Comparison of ENCODE assay signal across 10 cellular contexts in the genomic region with DNA sequence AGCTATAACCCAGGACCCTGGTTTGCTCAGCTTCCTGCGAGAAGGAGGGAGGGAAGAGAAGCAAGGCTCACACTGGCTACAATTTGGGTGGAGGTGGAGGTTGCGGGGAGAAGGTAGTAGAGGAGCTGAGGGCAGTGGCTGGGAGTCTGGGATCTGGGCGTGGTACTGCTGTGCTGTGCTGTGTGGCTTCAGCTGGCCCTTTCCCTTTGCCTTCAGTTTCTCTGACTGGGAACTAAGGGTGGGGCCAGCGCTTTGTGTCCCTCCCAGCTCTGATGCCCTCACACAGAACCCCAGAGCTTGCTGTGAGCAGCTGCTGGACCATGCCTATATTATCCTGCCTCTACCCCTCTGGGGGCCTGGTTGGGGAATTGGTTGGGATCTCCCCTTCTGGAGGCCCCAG.
A peak's percentile ranks its signal among the peaks of the same experiment; 100 is the strongest.
DNase-seq lines count a peak whose midpoint lies in the region; ATAC-seq and TF ChIP-seq lines count a peak whose summit lies in the region.
"Had no signal": no experiment of that assay in that cellular context is flagged by ENCODE, and none has a peak within 500 bp of the region (broad histone marks: within the 10 kb centered on the region; RNA-seq: fewer than 3 reads in every experiment).

No MANE protein-coding gene starts in this region.

- POLR2A ChIA-PET in activated CD4-positive, alpha-beta T cell treated with anti-CD3 and anti-CD28 coated beads for 36 hours (lab: Charles Lee), result interaction anchor here (1.9 kb wide), 1 partner anchor 12 kb away, joined by 8 read pairs; no protein-coding TSS in a partner anchor

- H3K27ac ChIP-seq in stomach (peak overlapping the region; percentile 3 to 80 (median 65)), caudate nucleus (ENCODE audit: low read depth, low read length) (no peak overlapping the region), substantia nigra (ENCODE audit: low read depth, low read length, poor library complexity, severe bottlenecking) (no peak overlapping the region)

- peak overlapping the region; percentile 49 for H3K27ac Mint-ChIP-seq in activated CD4-positive, alpha-beta T cell treated with anti-CD3 and anti-CD28 coated beads for 36 hours
- H3K27ac Mint-ChIP-seq in activated naive CD8-positive, alpha-beta T cell treated with anti-CD3 and anti-CD28 coated beads, Interleukin-2, amount 50 U/mL, for 24 hours, result peak overlapping the region; percentile 91
- H3K27ac Mint-ChIP-seq in memory B cell, result peak overlapping the region; percentile 35

- H3K27me3 ChIP-seq in stomach, result no peaks in the 10 kb centered on the region

- no peaks in the 10 kb centered on the region for H3K9me3 ChIP-seq in stomach

- TF ChIP-seq EP300 in stomach (IDR thresholded peaks at IDR 0.05), result no peak

- H3K4me1 ChIP-seq in stomach, result peaks cover 47 to 90% (median 71%) of the 10 kb centered on the region in 4 donors

- H3K36me3 ChIP-seq in stomach, result peaks cover 6 to 33% (median 23%) of the 10 kb centered on the region in 4 donors

- no peak for DNase-seq in activated CD4-positive, alpha-beta T cell treated with anti-CD3 and anti-CD28 coated beads for 36 hours
- no peak for DNase-seq in activated CD4-positive, alpha-beta T cell treated with anti-CD3 and anti-CD28 coated beads for 1 hour
- no peak for DNase-seq in activated naive CD8-positive, alpha-beta T cell treated with anti-CD3 and anti-CD28 coated beads, Interleukin-2, amount 50 U/mL, for 24 hours
- no peak for DNase-seq in memory B cell (ENCODE audit: low spot score in 2 of 2)
- DNase-seq in stomach, result peak; percentile 42
- DNase-seq in caudate nucleus (lab: John Stamatoyannopoulos, UW), result no peak
- no peak for DNase-seq in NCI-H187 (lab: John Stamatoyannopoulos, UW)
- no peak for DNase-seq in substantia nigra (lab: John Stamatoyannopoulos, UW)
- DNase-seq: KG1 had no signal

- no peaks in the 10 kb centered on the region for H3K27me3 Mint-ChIP-seq in activated CD4-positive, alpha-beta T cell treated with anti-CD3 and anti-CD28 coated beads for 36 hours
- H3K27me3 Mint-ChIP-seq in activated naive CD8-positive, alpha-beta T cell treated with anti-CD3 and anti-CD28 coated beads, Interleukin-2, amount 50 U/mL, for 24 hours, result peaks cover 2% of the 10 kb centered on the region
- no peaks in the 10 kb centered on the region for H3K27me3 Mint-ChIP-seq in memory B cell

- H3K4me3 ChIP-seq in stomach, result no peak overlapping the region
- H3K4me3 ChIP-seq: lung had no signal

- H3K36me3 Mint-ChIP-seq in activated CD4-positive, alpha-beta T cell treated with anti-CD3 and anti-CD28 coated beads for 36 hours (ENCODE audit: low read depth), result peaks cover 26% of the 10 kb centered on the region
- H3K36me3 Mint-ChIP-seq in activated naive CD8-positive, alpha-beta T cell treated with anti-CD3 and anti-CD28 coated beads, Interleukin-2, amount 50 U/mL, for 24 hours (ENCODE audit: low read depth), result peaks cover 62% of the 10 kb centered on the region
- no peaks in the 10 kb centered on the region for H3K36me3 Mint-ChIP-seq in memory B cell

- no peak for ATAC-seq in activated CD4-positive, alpha-beta T cell treated with anti-CD3 and anti-CD28 coated beads for 36 hours
- no peak for ATAC-seq in activated naive CD8-positive, alpha-beta T cell treated with anti-CD3 and anti-CD28 coated beads, Interleukin-2, amount 50 U/mL, for 24 hours
- no peak for ATAC-seq in memory B cell (ENCODE audit: low read depth)

- WGBS in stomach, 5 donors, result 63 to 89% (median 82%) methylated on average over 4 of the region's 4 CpGs

- CTCF ChIA-PET in activated CD4-positive, alpha-beta T cell treated with anti-CD3 and anti-CD28 coated beads for 36 hours (lab: Charles Lee), result interaction anchor here (0.5 to 1.4 kb wide), 9 partner anchors 12 to 1924 kb away, joined by 3 to 4 read pairs (median 3); no protein-coding TSS in a partner anchor

- no peak overlapping the region for H3K4me3 Mint-ChIP-seq in activated CD4-positive, alpha-beta T cell treated with anti-CD3 and anti-CD28 coated beads for 36 hours
- H3K4me3 Mint-ChIP-seq in activated naive CD8-positive, alpha-beta T cell treated with anti-CD3 and anti-CD28 coated beads, Interleukin-2, amount 50 U/mL, for 24 hours, result peak overlapping the region; percentile 71
- H3K4me3 Mint-ChIP-seq in memory B cell, result no peak overlapping the region

- H3K9me3 Mint-ChIP-seq in activated CD4-positive, alpha-beta T cell treated with anti-CD3 and anti-CD28 coated beads for 36 hours (ENCODE audit: low read depth), result no peaks in the 10 kb centered on the region
- H3K9me3 Mint-ChIP-seq in activated naive CD8-positive, alpha-beta T cell treated with anti-CD3 and anti-CD28 coated beads, Interleukin-2, amount 50 U/mL, for 24 hours, result no peaks in the 10 kb centered on the region
- no peaks in the 10 kb centered on the region for H3K9me3 Mint-ChIP-seq in memory B cell

- TF ChIP-seq POLR2A in stomach (IDR thresholded peaks at IDR 0.05), result no peak

- H3K4me1 Mint-ChIP-seq in activated CD4-positive, alpha-beta T cell treated with anti-CD3 and anti-CD28 coated beads for 36 hours, result peaks cover 52% of the 10 kb centered on the region
- H3K4me1 Mint-ChIP-seq in activated naive CD8-positive, alpha-beta T cell treated with anti-CD3 and anti-CD28 coated beads, Interleukin-2, amount 50 U/mL, for 24 hours, result peaks cover 79% of the 10 kb centered on the region
- H3K4me1 Mint-ChIP-seq in memory B cell, result peaks cover 22% of the 10 kb centered on the region

- intact Hi-C loops in activated CD4-positive, alpha-beta T cell treated with anti-CD3 and anti-CD28 coated beads for 36 hours (cut with DNase I, micrococcal nuclease), result loop anchor here in 1 of 2 experiments (5.0 kb wide), 1 partner anchor 33 kb away; no protein-coding TSS in a partner anchor
- intact Hi-C loops in stomach (cut with DNase I; ENCODE audit: low total_unique reads), result no loop called here

- TF ChIP-seq CTCF in stomach (IDR thresholded peaks at IDR 0.05), result no peak

Comparison
In these comparisons a context has a peak if more than half of its experiments do, and no peak if none do; other contexts are left out.
1. H3K27ac Mint-ChIP-seq: peak in every context shown above with its lines; median percentile 91 in activated naive CD8-positive, alpha-beta T cell treated with anti-CD3 and anti-CD28 coated beads, Interleukin-2, amount 50 U/mL, for 24 hours; 49 in activated CD4-positive, alpha-beta T cell treated with anti-CD3 and anti-CD28 coated beads for 36 hours; 35 in memory B cell.
2. H3K27ac ChIP-seq: peak in stomach (5 of 5); none in caudate nucleus (single experiment) and substantia nigra (single experiment).